In the genomic region with DNA sequence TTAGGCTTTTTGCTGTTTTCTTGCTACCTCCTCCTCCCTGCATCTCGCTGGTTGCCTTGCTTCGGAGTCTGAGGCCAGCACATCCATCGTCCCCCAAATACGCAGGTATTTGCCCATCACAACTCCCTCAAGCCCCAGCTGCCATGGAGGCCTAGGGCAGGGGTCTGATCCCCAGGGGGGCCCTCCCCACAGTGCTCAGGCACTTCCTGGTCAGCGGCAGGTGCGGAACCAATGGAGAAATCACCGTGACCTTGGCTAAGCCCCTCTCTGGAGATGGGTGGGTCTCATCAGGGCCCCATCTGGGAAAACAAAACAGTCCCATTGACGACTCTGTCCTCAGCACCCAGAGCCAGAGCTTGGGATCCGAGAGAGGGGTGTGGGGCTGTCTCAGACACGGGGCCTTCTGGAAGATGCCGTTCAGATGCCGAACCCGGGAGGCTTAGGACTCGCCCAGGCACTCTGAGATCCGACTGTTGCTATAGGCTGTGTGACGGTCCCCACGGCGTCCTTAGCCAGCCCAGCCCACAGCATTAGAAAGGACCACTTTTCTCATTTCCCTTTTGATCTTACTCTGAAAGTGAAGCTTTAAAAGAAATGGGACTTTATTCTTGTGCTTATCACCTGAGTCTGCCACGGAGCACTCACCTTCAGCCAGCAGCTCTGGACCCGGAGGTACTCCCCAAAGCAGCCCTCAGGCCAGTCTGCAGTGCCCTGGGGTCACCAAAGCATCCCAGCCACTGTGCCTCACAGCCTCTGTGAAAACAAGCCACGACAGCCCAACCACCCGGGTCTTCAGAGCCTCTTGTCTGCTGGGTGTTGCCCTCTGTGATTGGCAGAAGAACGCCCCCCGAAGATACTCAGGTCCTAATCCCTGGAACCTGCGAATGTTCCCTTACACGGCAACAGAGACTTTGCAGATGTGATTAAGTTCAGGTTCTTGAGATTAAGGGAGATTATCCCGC, we compare ENCODE assay signal across 28 cellular contexts. TPM values are rescaled to one million over a fixed set of nuclear protein-coding genes. Genes with fewer than 3 reads are reported as not detected.
DNase-seq lines count a peak whose midpoint lies in the region; ATAC-seq and TF ChIP-seq lines count a peak whose summit lies in the region.
"Had no signal": no experiment of that assay in that cellular context is flagged by ENCODE, and none has a peak within 500 bp of the region (broad histone marks: within the 10 kb centered on the region; RNA-seq: fewer than 3 reads in every experiment).

No MANE protein-coding gene starts in this region.

- no peak overlapping the region for H3K27ac Mint-ChIP-seq in activated CD4-positive, alpha-beta T cell treated with anti-CD3 and anti-CD28 coated beads, Interleukin-2, amount 10 ng/mL, durations not matched to agents 7 days and 5 days
- H3K27ac Mint-ChIP-seq: CD4-positive, alpha-beta T cell had no signal

- H3K36me3 Mint-ChIP-seq in activated CD4-positive, alpha-beta T cell treated with anti-CD3 and anti-CD28 coated beads, Interleukin-2, amount 10 ng/mL, durations not matched to agents 7 days and 5 days (ENCODE audit: low read depth) = no peaks in the 10 kb centered on the region

- peak overlapping the region; percentile 9 for H3K9ac ChIP-seq in Loucy (ENCODE audit: low read depth, low read length, poor library complexity, severe bottlenecking)
- H3K9ac ChIP-seq: BLaER1 treated with 17β-estradiol and CSF1 and Interleukin-3, amounts not matched to agents 10 nM and 100 nM had no signal

- no peaks in the 10 kb centered on the region for H3K79me2 ChIP-seq in Loucy (ENCODE audit: insufficient read depth, low read length)

- no peak overlapping the region for H3K4me3 ChIP-seq in Loucy (ENCODE audit: low read length, poor library complexity, severe bottlenecking)
- H3K4me3 ChIP-seq in SJCRH30 = peak overlapping the region; percentile 50
- H3K4me3 ChIP-seq in spleen = no peak overlapping the region
- H3K4me3 ChIP-seq: A549; BLaER1 treated with 17β-estradiol and CSF1 and Interleukin-3, amounts not matched to agents 10 nM and 100 nM; MG63; PC-9; SJSA1 had no signal

- CTCF ChIA-PET in activated CD4-positive, alpha-beta T cell treated with anti-CD3 and anti-CD28 coated beads, Interleukin-2, amount 10 ng/mL, durations not matched to agents 7 days and 5 days (lab: Charles Lee) = no interaction called here

- no peaks in the 10 kb centered on the region for H3K9me3 Mint-ChIP-seq in activated CD4-positive, alpha-beta T cell treated with anti-CD3 and anti-CD28 coated beads, Interleukin-2, amount 10 ng/mL, durations not matched to agents 7 days and 5 days
- H3K9me3 Mint-ChIP-seq: CD4-positive, alpha-beta T cell had no signal

- TF ChIP-seq CTCF in Loucy (conservative IDR thresholded peaks at IDR 0.05; ENCODE audit: low read length) = no peak
- no peak for TF ChIP-seq CTCF in spleen (IDR thresholded peaks at IDR 0.05 in 8 of 11, conservative IDR thresholded peaks at IDR 0.05 in 3 of 11)
- TF ChIP-seq CTCF in GM20000 (IDR thresholded peaks at IDR 0.05; ENCODE audit: extremely low read depth, missing control alignments) = no peak

- WGBS in spleen, 5 donors = 81 to 86% (median 82%) methylated on average over 26 to 27 of the region's 27 CpGs

- ATAC-seq in GM21576 (IDR thresholded peaks at IDR 0.05; ENCODE audit: unreplicated experiment) = no peak
- ATAC-seq: A549, HepG2, Right ventricle myocardium inferior had no signal

- no peaks in the 10 kb centered on the region for H3K27me3 ChIP-seq in Loucy (ENCODE audit: insufficient read depth, low read length, poor library complexity, severe bottlenecking)
- H3K27me3 ChIP-seq in SJCRH30 = no peaks in the 10 kb centered on the region
- H3K27me3 ChIP-seq in spleen (replicated peaks in 1 of 7) = peaks cover 0 to 56% (median 4%) of the 10 kb centered on the region in 7 donors

- no peak for TF ChIP-seq POLR2A in spleen (IDR thresholded peaks at IDR 0.05)

- H3K4me1 Mint-ChIP-seq in activated CD4-positive, alpha-beta T cell treated with anti-CD3 and anti-CD28 coated beads, Interleukin-2, amount 10 ng/mL, durations not matched to agents 7 days and 5 days = no peaks in the 10 kb centered on the region

- no peak overlapping the region for H3K4me3 Mint-ChIP-seq in activated CD4-positive, alpha-beta T cell treated with anti-CD3 and anti-CD28 coated beads, Interleukin-2, amount 10 ng/mL, durations not matched to agents 7 days and 5 days
- H3K4me3 Mint-ChIP-seq: CD4-positive, alpha-beta T cell had no signal

- no peak overlapping the region for H2AFZ ChIP-seq in Loucy (ENCODE audit: low read length)
- H2AFZ ChIP-seq: PC-9 had no signal

- H3F3A ChIP-seq in Loucy (ENCODE audit: low read depth) = no peaks in the 10 kb centered on the region

- H3K4me2 ChIP-seq in Loucy (ENCODE audit: low read depth, low read length, poor library complexity, severe bottlenecking) = no peak overlapping the region
- H3K4me2 ChIP-seq: A549, PC-9 had no signal

- no peaks in the 10 kb centered on the region for H4K20me1 ChIP-seq in Loucy (ENCODE audit: insufficient read depth, low read length, poor library complexity, severe bottlenecking)
- H4K20me1 ChIP-seq: BLaER1 treated with 17β-estradiol and CSF1 and Interleukin-3, amounts not matched to agents 10 nM and 100 nM had no signal

- H3K4me1 ChIP-seq in Loucy (ENCODE audit: insufficient read depth, low read length, poor library complexity, severe bottlenecking) (peaks cover 60% of the 10 kb centered on the region), SJCRH30 (peaks cover 27% of the 10 kb centered on the region), spleen (no peaks in the 10 kb centered on the region)
- H3K4me1 ChIP-seq: A549, SJSA1 had no signal

- H3K36me3 ChIP-seq in Loucy (ENCODE audit: insufficient read depth, low read length) = no peaks in the 10 kb centered on the region
- H3K36me3 ChIP-seq in SJCRH30 = no peaks in the 10 kb centered on the region
- H3K36me3 ChIP-seq in spleen = no peaks in the 10 kb centered on the region
- H3K36me3 ChIP-seq: BLaER1 treated with 17β-estradiol and CSF1 and Interleukin-3, amounts not matched to agents 10 nM and 100 nM; MG63; SJSA1 had no signal

- intact Hi-C loops in spleen (cut with DNase I; ENCODE audit: low total_unique reads) = no loop called here

- H3K27ac ChIP-seq in SJCRH30 (peak overlapping the region; percentile 91), spleen (no peak overlapping the region)
- H3K27ac ChIP-seq: A549; BLaER1 treated with 17β-estradiol and CSF1 and Interleukin-3, amounts not matched to agents 10 nM and 100 nM; PC-9; SJSA1 had no signal

- peaks cover 32% of the 10 kb centered on the region for H3K27me3 Mint-ChIP-seq in activated CD4-positive, alpha-beta T cell treated with anti-CD3 and anti-CD28 coated beads, Interleukin-2, amount 10 ng/mL, durations not matched to agents 7 days and 5 days

- DNase-seq in SJCRH30 = peak; percentile 91 to 94
- DNase-seq in mesenteric fat pad (ENCODE audit: low spot score) = peak; percentile 79
- peak; percentile 59 for DNase-seq in spleen
- DNase-seq in GM20000 (ENCODE audit: low spot score) = no peak
- DNase-seq in activated CD4-positive, alpha-beta T cell treated with anti-CD3 and anti-CD28 coated beads, Interleukin-2, amount 10 ng/mL, durations not matched to agents 7 days and 5 days = no peak
- DNase-seq: AML-193; CD4-positive, alpha-beta T cell; DMS53; KBM-7; MG63; NCI-H1105 treated with DMSO at 0.1 percent for 48 hours; NCI-H146; NCI-H1930; NCI-H2107; NCI-H446 treated with DMSO at 0.1 percent for 48 hours; PC-9 had no signal

- POLR2A ChIA-PET in activated CD4-positive, alpha-beta T cell treated with anti-CD3 and anti-CD28 coated beads, Interleukin-2, amount 10 ng/mL, durations not matched to agents 7 days and 5 days (lab: Charles Lee) = no interaction called here

- no peaks in the 10 kb centered on the region for H3K9me3 ChIP-seq in Loucy (ENCODE audit: insufficient read depth, low read depth, low read length)
- H3K9me3 ChIP-seq in SJCRH30 (replicated peaks) = no peaks in the 10 kb centered on the region; the same call in 1 of the 2 replicates
- no peaks in the 10 kb centered on the region for H3K9me3 ChIP-seq in spleen
- H3K9me3 ChIP-seq: A549, MG63, SJSA1 had no signal

- H3K9me2 ChIP-seq in Loucy (replicated peaks; ENCODE audit: low read depth, low read length) = no peaks in the 10 kb centered on the region

RNA-seq across cellular contexts. Expression of a gene that starts 25.9 kb away (rescaled TPM):
- not detected in 2 replicates for total RNA-seq in SJCRH30 (2014; rRNA removed; shearing (Covaris generic))
- total RNA-seq in mesenteric fat pad = not detected
- 1 to 10 TPM in 1 of 7 donors, under 1 TPM in 4, not detected in 2; 0.27 to 1.5 (median 0.72) TPM for total RNA-seq in spleen
- polyA plus RNA-seq in spleen = under 1 TPM; 0.04 to 0.17 (median 0.16) TPM
- not detected for total RNA-seq in activated CD4-positive, alpha-beta T cell treated with anti-CD3 and anti-CD28 coated beads, Interleukin-2, amount 10 ng/mL, durations not matched to agents 7 days and 5 days
- total RNA-seq: CD4-positive, alpha-beta T cell; Daoy; H4; HT1080; LHCN-M2; Right ventricle myocardium inferior; RPMI7951; SJSA1 had no signal

Comparison
In these comparisons a context has a peak if more than half of its experiments do, and no peak if none do; other contexts are left out.
1. DNase-seq: peak in SJCRH30 (2 of 2), mesenteric fat pad (single experiment) and spleen (single experiment); none in GM20000 (single experiment) and activated CD4-positive, alpha-beta T cell treated with anti-CD3 and anti-CD28 coated beads, Interleukin-2, amount 10 ng/mL, durations not matched to agents 7 days and 5 days (single experiment).